Comparison of ENCODE assay signal across 8 cellular contexts in the genomic region with DNA sequence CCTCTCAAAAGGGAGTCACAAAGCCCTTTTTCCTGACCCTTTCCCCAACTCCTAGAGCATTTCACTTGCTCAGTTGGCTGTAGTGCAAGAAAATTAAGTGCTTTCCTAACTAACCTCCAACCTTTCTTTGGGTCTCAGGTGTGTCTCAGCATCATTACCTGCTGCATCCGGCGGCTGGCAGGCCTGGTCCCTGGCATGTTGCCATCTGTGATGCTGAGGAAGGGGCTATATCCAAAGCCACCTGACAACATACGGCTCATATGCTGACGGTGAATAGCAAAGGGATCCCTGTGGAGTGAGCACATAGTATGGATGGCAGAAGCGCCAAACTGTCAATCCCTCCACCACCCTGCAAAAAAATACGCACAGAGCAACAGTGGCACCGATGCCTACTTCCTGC. TPM values are rescaled to one million over a fixed set of nuclear protein-coding genes. Genes with fewer than 3 reads are reported as not detected.
A peak's percentile ranks its signal among the peaks of the same experiment; 100 is the strongest.
DNase-seq lines count a peak whose midpoint lies in the region; ATAC-seq and TF ChIP-seq lines count a peak whose summit lies in the region.

No MANE protein-coding gene starts in this region.

- DNase-seq in CD4-positive, alpha-beta T cell: no peak
- DNase-seq in NCI-H69 (lab: John Stamatoyannopoulos, UW) (peak; percentile 81), DMS53 treated with DMSO at 0.1 percent for 48 hours (lab: John Stamatoyannopoulos, UW; ENCODE audit: unreplicated experiment) (no peak), NCI-H510A treated with DMSO at 0.1 percent for 48 hours (lab: John Stamatoyannopoulos, UW) (no peak), NCI-H446 (lab: John Stamatoyannopoulos, UW) (no peak)
- no peak for DNase-seq in stimulated activated CD4-positive, alpha-beta T cell treated with anti-CD3 and anti-CD28 coated beads, Interleukin-2, amount 100 ng/mL, for 24 hours

- H3K4me1 Mint-ChIP-seq in CD4-positive, alpha-beta T cell (ENCODE audit: low read depth): peaks cover 19% of the 10 kb centered on the region

- H3K4me1 ChIP-seq in ectodermal cell (ENCODE audit: control insufficient read depth, insufficient read depth, low read length): peaks cover 21% of the 10 kb centered on the region
- peaks cover 19% of the 10 kb centered on the region for H3K4me1 ChIP-seq in neuron (ENCODE audit: insufficient read depth, low read length)

- H3K27me3 ChIP-seq in CD4-positive, alpha-beta T cell (ENCODE audit: control insufficient read depth, insufficient read depth, low read length): no peaks in the 10 kb centered on the region
- H3K27me3 ChIP-seq in ectodermal cell (ENCODE audit: control insufficient read depth, insufficient read depth, low read length, poor library complexity, severe bottlenecking) (no peaks in the 10 kb centered on the region), neuron (ENCODE audit: insufficient read depth, low read length) (no peaks in the 10 kb centered on the region)

- CTCF ChIA-PET in CD4-positive, alpha-beta T cell (lab: Charles Lee): interaction anchor here (1.6 to 2.7 kb wide), 2 partner anchors 27 to 194 kb away, joined by 4 to 10 read pairs; a partner anchor contains a TSS

- no peak for ATAC-seq in CD4-positive, alpha-beta T cell (ENCODE audit: poor library complexity)

- H3K4me3 ChIP-seq in ectodermal cell (ENCODE audit: insufficient read depth, low read depth, low read length) (peak overlapping the region; percentile 96), neuron (ENCODE audit: low read length) (peak overlapping the region; percentile 79)

- WGBS in ectodermal cell, 2 experiments: 93 to 97% methylated on average over 7 of the region's 7 CpGs

- H3K36me3 ChIP-seq in ectodermal cell (ENCODE audit: control insufficient read depth, insufficient read depth, low read length) (peaks cover 45% of the 10 kb centered on the region), neuron (ENCODE audit: insufficient read depth, low read length) (peaks cover 51% of the 10 kb centered on the region)

- H2AFZ ChIP-seq in neuron (ENCODE audit: low read depth, low read length): no peak overlapping the region

- H3K36me3 Mint-ChIP-seq in CD4-positive, alpha-beta T cell (ENCODE audit: low read depth): peaks cover 54% of the 10 kb centered on the region

- H3K9me3 ChIP-seq in CD4-positive, alpha-beta T cell (ENCODE audit: control insufficient read depth, low read length): no peaks in the 10 kb centered on the region
- H3K9me3 ChIP-seq in ectodermal cell (ENCODE audit: control insufficient read depth, low read length) (no peaks in the 10 kb centered on the region), neuron (ENCODE audit: low read length) (no peaks in the 10 kb centered on the region)

- peak overlapping the region; percentile 96 for H3K4me3 Mint-ChIP-seq in CD4-positive, alpha-beta T cell

- H3K27ac Mint-ChIP-seq in CD4-positive, alpha-beta T cell: peak overlapping the region; percentile 100

- POLR2A ChIA-PET in CD4-positive, alpha-beta T cell (lab: Charles Lee): interaction anchor here (0.9 to 3.0 kb wide), 8 partner anchors 15 to 100 kb away, joined by 3 to 43 read pairs (median 19); a partner anchor contains a TSS

- intact Hi-C loops in CD4-positive, alpha-beta T cell (cut with DNase I, micrococcal nuclease): loop anchor here (2.0 kb wide), 3 partner anchors 27 to 63 kb away; a partner anchor contains a TSS

- no peak for TF ChIP-seq CTCF in CD4-positive, alpha-beta T cell (IDR thresholded peaks at IDR 0.05)

- no peaks in the 10 kb centered on the region for H3K9me3 Mint-ChIP-seq in CD4-positive, alpha-beta T cell

- peak overlapping the region; percentile 86 for H3K27ac ChIP-seq in CD4-positive, alpha-beta T cell (ENCODE audit: low read depth, low read length)
- H3K27ac ChIP-seq in ectodermal cell (ENCODE audit: insufficient read depth, low read depth, low read length, poor library complexity, severe bottlenecking): no peak overlapping the region

- no peaks in the 10 kb centered on the region for H3K27me3 Mint-ChIP-seq in CD4-positive, alpha-beta T cell

RNA-seq across cellular contexts. Expression of a gene that starts 1.2 kb away (rescaled TPM):
- 100 to 1,000 TPM; 114 to 121 TPM for total RNA-seq in CD4-positive, alpha-beta T cell
- polyA plus RNA-seq in ectodermal cell (2013, experiment 1 of 4): 150 TPM
- 148 TPM for polyA plus RNA-seq in ectodermal cell (2013, experiment 2 of 4)
- polyA plus RNA-seq in ectodermal cell (2013, experiment 3 of 4): 136 TPM
- 146 TPM for polyA plus RNA-seq in ectodermal cell (2013, experiment 4 of 4)

RNA-seq across cellular contexts. Expression of a gene that starts 14.4 kb away (rescaled TPM):
- total RNA-seq in CD4-positive, alpha-beta T cell: 1 to 10 TPM; 1.5 to 1.9 TPM
- polyA plus RNA-seq in ectodermal cell (2013, experiment 1 of 4): 1,165 TPM
- polyA plus RNA-seq in ectodermal cell (2013, experiment 2 of 4): 1,075 TPM
- polyA plus RNA-seq in ectodermal cell (2013, experiment 3 of 4): 1,054 TPM
- 1,199 TPM for polyA plus RNA-seq in ectodermal cell (2013, experiment 4 of 4)

RNA-seq across cellular contexts. Expression of a gene that starts 20.6 kb away (rescaled TPM):
- total RNA-seq in CD4-positive, alpha-beta T cell: 1 to 10 TPM in 1 of 2 experiments, under 1 TPM in 1; 0.82 to 1.4 TPM
- 5.8 TPM for polyA plus RNA-seq in ectodermal cell (2013, experiment 1 of 4)
- 7.7 TPM for polyA plus RNA-seq in ectodermal cell (2013, experiment 2 of 4)
- 3.8 TPM for polyA plus RNA-seq in ectodermal cell (2013, experiment 3 of 4)
- polyA plus RNA-seq in ectodermal cell (2013, experiment 4 of 4): 4.1 TPM

RNA-seq across cellular contexts. Expression of a gene that starts 27.9 kb away (rescaled TPM):
- total RNA-seq in CD4-positive, alpha-beta T cell: 1 to 10 TPM; 9.4 to 9.6 TPM
- 29.4 TPM for polyA plus RNA-seq in ectodermal cell (2013, experiment 1 of 4)
- polyA plus RNA-seq in ectodermal cell (2013, experiment 2 of 4): 25.8 TPM
- polyA plus RNA-seq in ectodermal cell (2013, experiment 3 of 4): 26.1 TPM
- 34.7 TPM for polyA plus RNA-seq in ectodermal cell (2013, experiment 4 of 4)

RNA-seq across cellular contexts. Expression of a gene that starts 37.6 kb away (rescaled TPM):
- 100 to 1,000 TPM; 134 to 136 TPM for total RNA-seq in CD4-positive, alpha-beta T cell
- 3.9 TPM for polyA plus RNA-seq in ectodermal cell (2013, experiment 1 of 4)
- polyA plus RNA-seq in ectodermal cell (2013, experiment 2 of 4): 2.9 TPM
- 1.8 TPM for polyA plus RNA-seq in ectodermal cell (2013, experiment 3 of 4)
- 3.2 TPM for polyA plus RNA-seq in ectodermal cell (2013, experiment 4 of 4)
